8 cellular contexts compared by ENCODE assay signal in the genomic region with DNA sequence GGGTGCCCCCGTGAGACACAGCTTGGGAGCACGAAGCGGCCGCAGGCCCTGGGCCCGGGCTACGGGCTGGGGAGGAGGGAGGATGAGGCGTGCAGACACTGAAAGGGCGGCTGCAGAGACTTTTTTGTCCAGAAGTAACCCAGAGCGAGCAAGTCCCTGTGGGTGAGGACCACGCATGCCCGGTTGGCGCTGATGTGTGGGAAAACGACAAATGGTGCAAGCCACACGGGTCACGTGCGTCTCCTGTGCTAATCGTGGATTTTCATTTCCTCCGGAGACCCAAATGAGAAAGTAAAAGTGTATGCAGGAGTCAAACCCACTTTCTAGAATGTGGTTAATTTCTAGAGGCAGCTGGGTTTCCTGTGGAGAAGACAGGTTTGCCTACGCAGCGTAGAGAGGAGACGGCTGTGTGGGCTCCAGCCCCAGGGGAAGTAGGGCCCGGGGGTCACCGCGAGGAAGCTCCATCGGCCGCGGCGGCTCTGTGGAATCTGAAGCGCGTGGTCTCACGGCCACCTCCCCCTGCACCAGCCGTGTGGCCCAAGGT. TPM values are rescaled to one million over a fixed set of nuclear protein-coding genes. Genes with fewer than 3 reads are reported as not detected.
DNase-seq lines count a peak whose midpoint lies in the region; ATAC-seq and TF ChIP-seq lines count a peak whose summit lies in the region.

No MANE protein-coding gene starts in this region.

- H2AFZ ChIP-seq in OCI-LY3 (ENCODE audit: low read depth, low read length): peak overlapping the region; percentile 30; the same call in 1 of the 2 replicates

- peak overlapping the region; percentile 88 for H3K27ac Mint-ChIP-seq in activated naive CD8-positive, alpha-beta T cell treated with anti-CD3 and anti-CD28 coated beads for 36 hours

- H3K36me3 Mint-ChIP-seq in activated naive CD8-positive, alpha-beta T cell treated with anti-CD3 and anti-CD28 coated beads for 36 hours: peaks cover 11% of the 10 kb centered on the region

- no peaks in the 10 kb centered on the region for H3K79me2 ChIP-seq in OCI-LY3 (ENCODE audit: low read length)

- H4K20me1 ChIP-seq in OCI-LY3 (ENCODE audit: insufficient read depth, low read length): no peaks in the 10 kb centered on the region

- peak; percentile 92 for DNase-seq in GM13976 (ENCODE audit: low spot score)
- DNase-seq in activated naive CD8-positive, alpha-beta T cell treated with anti-CD3 and anti-CD28 coated beads for 36 hours: peak; percentile 83
- DNase-seq in stimulated activated CD4-positive, alpha-beta T cell treated with anti-CD3 and anti-CD28 coated beads, Interleukin-2, amount 100 ng/mL, for 4 hours (ENCODE audit: low read depth): peak; percentile 67
- no peak for DNase-seq in retina
- DNase-seq in putamen (ENCODE audit: low spot score): no peak
- DNase-seq in NCI-H1417 (lab: John Stamatoyannopoulos, UW): no peak

- no peak for TF ChIP-seq CTCF in GM13976 (IDR thresholded peaks at IDR 0.05; ENCODE audit: borderline replicate concordance, control extremely low read depth, extremely low read depth, insufficient read depth, missing control alignments)
- TF ChIP-seq CTCF in OCI-LY3 (IDR thresholded peaks at IDR 0.05; ENCODE audit: low read depth, low read length): no peak

- peak overlapping the region; percentile 13; the same call in 1 of the 2 replicates for H3K9ac ChIP-seq in OCI-LY3 (ENCODE audit: low read length)

- H3K27me3 Mint-ChIP-seq in activated naive CD8-positive, alpha-beta T cell treated with anti-CD3 and anti-CD28 coated beads for 36 hours: no peaks in the 10 kb centered on the region

- in situ Hi-C loops in GM13976 (cut with MboI; ENCODE audit: low sequenced_read_pairs, unreplicated experiment): no loop called here

- H3K27ac ChIP-seq in OCI-LY3 (ENCODE audit: low read length): no peak overlapping the region

- peak; percentile 96 for ATAC-seq in HG02623 (IDR thresholded peaks at IDR 0.05; ENCODE audit: unreplicated experiment)

- peak overlapping the region; percentile 74 for H3K4me3 ChIP-seq in OCI-LY3 (ENCODE audit: low read length)

- no peaks in the 10 kb centered on the region for H3K36me3 ChIP-seq in OCI-LY3 (replicated peaks; ENCODE audit: low read depth, low read length)

- H3K9me3 ChIP-seq in OCI-LY3 (ENCODE audit: insufficient read depth, low read length): no peaks in the 10 kb centered on the region

- H3K27me3 ChIP-seq in OCI-LY3 (ENCODE audit: low read depth, low read length): no peaks in the 10 kb centered on the region

- H3K9me3 Mint-ChIP-seq in activated naive CD8-positive, alpha-beta T cell treated with anti-CD3 and anti-CD28 coated beads for 36 hours: peaks cover 3% of the 10 kb centered on the region

- peaks cover 12% of the 10 kb centered on the region for H3K4me1 Mint-ChIP-seq in activated naive CD8-positive, alpha-beta T cell treated with anti-CD3 and anti-CD28 coated beads for 36 hours

- peak overlapping the region; percentile 70 for H3K4me2 ChIP-seq in OCI-LY3 (ENCODE audit: low read length)

- H3K4me3 Mint-ChIP-seq in activated naive CD8-positive, alpha-beta T cell treated with anti-CD3 and anti-CD28 coated beads for 36 hours: peak overlapping the region; percentile 75

- peaks cover 10% of the 10 kb centered on the region; the same call in 1 of the 2 replicates for H3K4me1 ChIP-seq in OCI-LY3 (ENCODE audit: low read length)

RNA-seq across cellular contexts. Expression of a gene that starts 19.0 kb away (rescaled TPM):
- 1 to 10 TPM; 4.0 to 4.3 TPM for total RNA-seq in activated naive CD8-positive, alpha-beta T cell treated with anti-CD3 and anti-CD28 coated beads for 36 hours

RNA-seq across cellular contexts. Expression of a gene that starts 34.7 kb away (rescaled TPM):
- 10 to 100 TPM; 19.4 to 19.7 TPM for total RNA-seq in activated naive CD8-positive, alpha-beta T cell treated with anti-CD3 and anti-CD28 coated beads for 36 hours

Comparison
In these comparisons a context has a peak if more than half of its experiments do, and no peak if none do; other contexts are left out.
1. DNase-seq: peak in GM13976 (single experiment), activated naive CD8-positive, alpha-beta T cell treated with anti-CD3 and anti-CD28 coated beads for 36 hours (single experiment) and stimulated activated CD4-positive, alpha-beta T cell treated with anti-CD3 and anti-CD28 coated beads, Interleukin-2, amount 100 ng/mL, for 4 hours (single experiment); none in retina (single experiment), putamen (single experiment) and NCI-H1417 (0 of 3).